In the genomic region with DNA sequence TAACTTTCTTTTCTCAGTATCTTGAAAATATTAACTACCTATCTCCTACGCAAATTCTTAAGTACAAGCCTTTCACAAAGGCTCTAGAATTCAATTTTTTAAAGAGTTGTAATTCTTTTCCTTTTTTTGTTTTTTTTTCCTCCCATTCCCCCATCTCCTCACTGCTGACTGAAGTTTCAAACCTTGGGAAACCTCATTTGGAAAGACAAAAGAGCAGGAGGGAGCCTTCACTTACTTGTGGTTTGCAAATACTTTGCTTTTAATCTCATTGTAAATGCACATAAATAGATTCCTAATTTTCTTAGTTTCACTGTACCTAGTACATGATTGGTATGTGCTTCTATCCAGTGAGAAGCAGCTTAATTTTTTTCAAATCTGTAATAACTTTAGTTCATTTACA, we compare ENCODE assay signal across 15 cellular contexts. TPM values are rescaled to one million over a fixed set of nuclear protein-coding genes. Genes with fewer than 3 reads are reported as not detected.
DNase-seq lines count a peak whose midpoint lies in the region; ATAC-seq and TF ChIP-seq lines count a peak whose summit lies in the region.
"Had no signal": no experiment of that assay in that cellular context is flagged by ENCODE, and none has a peak within 500 bp of the region (broad histone marks: within the 10 kb centered on the region; RNA-seq: fewer than 3 reads in every experiment).

No MANE protein-coding gene starts in this region.

- CTCF ChIA-PET in WTC11 (lab: Charles Lee), result no interaction called here

- no peaks in the 10 kb centered on the region for H3K9me3 ChIP-seq in HUES48 (ENCODE audit: control insufficient read depth, insufficient read depth, low read length)
- H3K9me3 ChIP-seq in iPS-20b (ENCODE audit: insufficient read depth, low read depth, low read length), result no peaks in the 10 kb centered on the region
- H3K9me3 ChIP-seq: BE2C, Caco-2 had no signal

- H3K27ac ChIP-seq in HUES48 (ENCODE audit: low read depth, low read length) (peak overlapping the region; percentile 80), iPS-20b (ENCODE audit: low read length) (no peak overlapping the region)
- H3K27ac ChIP-seq: KMS-11 had no signal

- POLR2A ChIA-PET in WTC11 (lab: Charles Lee), result no interaction called here

- H3K9ac ChIP-seq in HUES48 (ENCODE audit: low read depth, low read length), result no peak overlapping the region
- no peak overlapping the region for H3K9ac ChIP-seq in iPS-20b (ENCODE audit: low read depth, low read length)
- H3K9ac ChIP-seq: KMS-11 had no signal

- peaks cover 9% of the 10 kb centered on the region for H3K36me3 Mint-ChIP-seq in WTC11
- H3K36me3 Mint-ChIP-seq: CD4-positive, CD25-positive, alpha-beta regulatory T cell had no signal

- no peaks in the 10 kb centered on the region for H3K36me3 ChIP-seq in HUES48 (ENCODE audit: control insufficient read depth, insufficient read depth, low read length)
- H3K36me3 ChIP-seq in iPS-20b (ENCODE audit: insufficient read depth, low read depth, low read length), result no peaks in the 10 kb centered on the region
- H3K36me3 ChIP-seq: BE2C had no signal

- H3K4me3 ChIP-seq in HUES48 (ENCODE audit: low read depth, low read length) (no peak overlapping the region; the same call in 1 of the 2 replicates), iPS-20b (ENCODE audit: low read length) (peak overlapping the region; percentile 12)

- H3K4me3 Mint-ChIP-seq in WTC11, result peak overlapping the region; percentile 59
- H3K4me3 Mint-ChIP-seq: CD4-positive, CD25-positive, alpha-beta regulatory T cell had no signal

- ATAC-seq in WTC11 (peak; percentile 71), GM18858 (IDR thresholded peaks at IDR 0.05; ENCODE audit: unreplicated experiment) (no peak), HG02642 (IDR thresholded peaks at IDR 0.05; ENCODE audit: poor library complexity, unreplicated experiment) (no peak)

- H3K4me1 Mint-ChIP-seq in WTC11, result peaks cover 37% of the 10 kb centered on the region

- H3K9me3 Mint-ChIP-seq in WTC11, result peaks cover 19% of the 10 kb centered on the region

- peaks cover 36% of the 10 kb centered on the region for H3K4me1 ChIP-seq in HUES48 (ENCODE audit: control insufficient read depth, insufficient read depth, low read length)
- peaks cover 23% of the 10 kb centered on the region; the same call in 1 of the 2 replicates for H3K4me1 ChIP-seq in iPS-20b (ENCODE audit: insufficient read depth, low read length)
- H3K4me1 ChIP-seq: BE2C, Caco-2 had no signal

- H3K27me3 ChIP-seq in HUES48 (ENCODE audit: control insufficient read depth, insufficient read depth, low read length), result no peaks in the 10 kb centered on the region; the same call in 1 of the 2 replicates
- no peaks in the 10 kb centered on the region for H3K27me3 ChIP-seq in iPS-20b (ENCODE audit: insufficient read depth, low read length)

- peak overlapping the region; percentile 88 for H3K27ac Mint-ChIP-seq in WTC11
- H3K27ac Mint-ChIP-seq: CD4-positive, CD25-positive, alpha-beta regulatory T cell had no signal

- H3K27me3 Mint-ChIP-seq in WTC11 (ENCODE audit: low read depth), result peaks cover 13% of the 10 kb centered on the region

- DNase-seq in WTC11 (ENCODE audit: low spot score) (no peak), midbrain (lab: John Stamatoyannopoulos, UW) (no peak), mesenteric fat pad (ENCODE audit: low spot score) (no peak)
- DNase-seq: ACHN; BE2C; C1 segment of cervical spinal cord; Caco-2; CD4-positive, CD25-positive, alpha-beta regulatory T cell; GOT3; HCEC 1CT had no signal

- TF ChIP-seq CTCF in WTC11 (IDR thresholded peaks at IDR 0.05), result no peak

TF ChIP-seq in WTC11, 78 proteins besides CTCF, POLR2A, EP300 and RAD21:
- TF ChIP-seq, protein P1, sequence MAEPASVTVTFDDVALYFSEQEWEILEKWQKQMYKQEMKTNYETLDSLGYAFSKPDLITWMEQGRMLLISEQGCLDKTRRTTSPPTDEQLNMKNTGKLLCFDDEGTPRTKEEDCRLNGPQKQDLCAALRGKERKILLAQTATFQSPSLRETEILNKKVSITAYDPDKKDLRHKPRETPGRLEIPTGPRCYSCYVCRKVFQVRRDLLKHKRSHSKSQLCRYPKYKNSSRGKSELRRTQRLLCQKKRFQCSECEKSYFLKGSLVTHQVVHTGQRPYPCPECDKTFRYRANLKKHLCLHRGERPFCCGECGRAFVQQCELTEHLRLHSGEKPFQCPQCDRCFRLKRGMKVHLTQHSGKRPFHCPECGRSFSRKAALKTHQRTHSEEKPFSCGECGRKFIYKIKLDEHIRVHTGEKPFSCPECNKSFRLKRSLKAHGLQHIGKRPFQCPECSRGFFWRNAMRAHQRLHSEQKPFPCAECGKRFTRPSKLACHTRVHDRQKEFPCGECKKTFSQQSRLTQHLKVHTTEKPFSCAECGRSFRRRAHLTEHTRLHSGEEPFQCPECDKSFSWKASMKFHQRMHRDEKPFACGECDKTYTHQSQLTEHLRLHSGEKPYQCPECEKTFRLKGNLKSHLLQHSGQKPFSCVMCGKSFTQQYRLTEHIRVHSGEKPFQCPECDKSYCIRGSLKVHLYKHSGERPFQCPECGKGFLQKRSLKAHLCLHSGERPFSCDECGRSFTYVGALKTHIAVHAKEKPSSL (CRISPR knock-in tag; conservative IDR thresholded peaks at IDR 0.05), result no peak
- TF ChIP-seq ESRRA (CRISPR knock-in tag; IDR thresholded peaks at IDR 0.05; ENCODE audit: borderline replicate concordance), result no peak
- no peak for TF ChIP-seq SMAD3 (CRISPR knock-in tag; IDR thresholded peaks at IDR 0.05; ENCODE audit: borderline replicate concordance)
- TF ChIP-seq, protein P2, sequence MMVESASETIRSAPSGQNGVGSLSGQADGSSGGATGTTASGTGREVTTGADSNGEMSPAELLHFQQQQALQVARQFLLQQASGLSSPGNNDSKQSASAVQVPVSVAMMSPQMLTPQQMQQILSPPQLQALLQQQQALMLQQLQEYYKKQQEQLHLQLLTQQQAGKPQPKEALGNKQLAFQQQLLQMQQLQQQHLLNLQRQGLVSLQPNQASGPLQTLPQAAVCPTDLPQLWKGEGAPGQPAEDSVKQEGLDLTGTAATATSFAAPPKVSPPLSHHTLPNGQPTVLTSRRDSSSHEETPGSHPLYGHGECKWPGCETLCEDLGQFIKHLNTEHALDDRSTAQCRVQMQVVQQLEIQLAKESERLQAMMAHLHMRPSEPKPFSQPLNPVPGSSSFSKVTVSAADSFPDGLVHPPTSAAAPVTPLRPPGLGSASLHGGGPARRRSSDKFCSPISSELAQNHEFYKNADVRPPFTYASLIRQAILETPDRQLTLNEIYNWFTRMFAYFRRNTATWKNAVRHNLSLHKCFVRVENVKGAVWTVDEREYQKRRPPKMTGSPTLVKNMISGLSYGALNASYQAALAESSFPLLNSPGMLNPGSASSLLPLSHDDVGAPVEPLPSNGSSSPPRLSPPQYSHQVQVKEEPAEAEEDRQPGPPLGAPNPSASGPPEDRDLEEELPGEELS (CRISPR knock-in tag; IDR thresholded peaks at IDR 0.05), result no peak
- TF ChIP-seq, protein P3, sequence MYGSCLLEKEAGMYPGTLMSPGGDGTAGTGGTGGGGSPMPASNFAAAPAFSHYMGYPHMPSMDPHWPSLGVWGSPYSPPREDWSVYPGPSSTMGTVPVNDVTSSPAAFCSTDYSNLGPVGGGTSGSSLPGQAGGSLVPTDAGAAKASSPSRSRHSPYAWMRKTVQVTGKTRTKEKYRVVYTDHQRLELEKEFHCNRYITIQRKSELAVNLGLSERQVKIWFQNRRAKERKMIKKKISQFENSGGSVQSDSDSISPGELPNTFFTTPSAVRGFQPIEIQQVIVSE (CRISPR knock-in tag; IDR thresholded peaks at IDR 0.05; ENCODE audit: borderline replicate concordance), result no peak
- TF ChIP-seq, protein P4, sequence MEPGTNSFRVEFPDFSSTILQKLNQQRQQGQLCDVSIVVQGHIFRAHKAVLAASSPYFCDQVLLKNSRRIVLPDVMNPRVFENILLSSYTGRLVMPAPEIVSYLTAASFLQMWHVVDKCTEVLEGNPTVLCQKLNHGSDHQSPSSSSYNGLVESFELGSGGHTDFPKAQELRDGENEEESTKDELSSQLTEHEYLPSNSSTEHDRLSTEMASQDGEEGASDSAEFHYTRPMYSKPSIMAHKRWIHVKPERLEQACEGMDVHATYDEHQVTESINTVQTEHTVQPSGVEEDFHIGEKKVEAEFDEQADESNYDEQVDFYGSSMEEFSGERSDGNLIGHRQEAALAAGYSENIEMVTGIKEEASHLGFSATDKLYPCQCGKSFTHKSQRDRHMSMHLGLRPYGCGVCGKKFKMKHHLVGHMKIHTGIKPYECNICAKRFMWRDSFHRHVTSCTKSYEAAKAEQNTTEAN (CRISPR knock-in tag; IDR thresholded peaks at IDR 0.05), result no peak
- TF ChIP-seq, protein P5, sequence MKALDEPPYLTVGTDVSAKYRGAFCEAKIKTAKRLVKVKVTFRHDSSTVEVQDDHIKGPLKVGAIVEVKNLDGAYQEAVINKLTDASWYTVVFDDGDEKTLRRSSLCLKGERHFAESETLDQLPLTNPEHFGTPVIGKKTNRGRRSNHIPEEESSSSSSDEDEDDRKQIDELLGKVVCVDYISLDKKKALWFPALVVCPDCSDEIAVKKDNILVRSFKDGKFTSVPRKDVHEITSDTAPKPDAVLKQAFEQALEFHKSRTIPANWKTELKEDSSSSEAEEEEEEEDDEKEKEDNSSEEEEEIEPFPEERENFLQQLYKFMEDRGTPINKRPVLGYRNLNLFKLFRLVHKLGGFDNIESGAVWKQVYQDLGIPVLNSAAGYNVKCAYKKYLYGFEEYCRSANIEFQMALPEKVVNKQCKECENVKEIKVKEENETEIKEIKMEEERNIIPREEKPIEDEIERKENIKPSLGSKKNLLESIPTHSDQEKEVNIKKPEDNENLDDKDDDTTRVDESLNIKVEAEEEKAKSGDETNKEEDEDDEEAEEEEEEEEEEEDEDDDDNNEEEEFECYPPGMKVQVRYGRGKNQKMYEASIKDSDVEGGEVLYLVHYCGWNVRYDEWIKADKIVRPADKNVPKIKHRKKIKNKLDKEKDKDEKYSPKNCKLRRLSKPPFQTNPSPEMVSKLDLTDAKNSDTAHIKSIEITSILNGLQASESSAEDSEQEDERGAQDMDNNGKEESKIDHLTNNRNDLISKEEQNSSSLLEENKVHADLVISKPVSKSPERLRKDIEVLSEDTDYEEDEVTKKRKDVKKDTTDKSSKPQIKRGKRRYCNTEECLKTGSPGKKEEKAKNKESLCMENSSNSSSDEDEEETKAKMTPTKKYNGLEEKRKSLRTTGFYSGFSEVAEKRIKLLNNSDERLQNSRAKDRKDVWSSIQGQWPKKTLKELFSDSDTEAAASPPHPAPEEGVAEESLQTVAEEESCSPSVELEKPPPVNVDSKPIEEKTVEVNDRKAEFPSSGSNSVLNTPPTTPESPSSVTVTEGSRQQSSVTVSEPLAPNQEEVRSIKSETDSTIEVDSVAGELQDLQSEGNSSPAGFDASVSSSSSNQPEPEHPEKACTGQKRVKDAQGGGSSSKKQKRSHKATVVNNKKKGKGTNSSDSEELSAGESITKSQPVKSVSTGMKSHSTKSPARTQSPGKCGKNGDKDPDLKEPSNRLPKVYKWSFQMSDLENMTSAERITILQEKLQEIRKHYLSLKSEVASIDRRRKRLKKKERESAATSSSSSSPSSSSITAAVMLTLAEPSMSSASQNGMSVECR (CRISPR knock-in tag; IDR thresholded peaks at IDR 0.05; ENCODE audit: borderline replicate concordance), result no peak
- no peak for TF ChIP-seq CBFB (CRISPR knock-in tag; IDR thresholded peaks at IDR 0.05; ENCODE audit: low read depth)
TF ChIP-seq in WTC11: peak in this region for 0.

RNA-seq across cellular contexts. Expression of a gene that starts 15.8 kb away (rescaled TPM):
- total RNA-seq in WTC11 (2021) (0.09 to 0.24 TPM (median 0.11 TPM) in 3 replicates), mesenteric fat pad (1.0 TPM)
